In genomic region chr11:73931039-73931645, GRCh38 we compare ENCODE assay signal across 9 cellular contexts. TPM values are rescaled to one million over a fixed set of nuclear protein-coding genes. Genes with fewer than 3 reads are reported as not detected.
A peak's percentile ranks its signal among the peaks of the same experiment; 100 is the strongest.
DNase-seq lines count a peak whose midpoint lies in the region; ATAC-seq and TF ChIP-seq lines count a peak whose summit lies in the region.
"Had no signal": no experiment of that assay in that cellular context is flagged by ENCODE, and none has a peak within 500 bp of the region (broad histone marks: within the 10 kb centered on the region; RNA-seq: fewer than 3 reads in every experiment).

No MANE protein-coding gene starts in this region.

- no peak overlapping the region for H3K4me3 ChIP-seq in epithelial cell of proximal tubule (ENCODE audit: low read depth, low read length)
- H3K4me3 ChIP-seq: BLaER1 treated with 17β-estradiol and CSF1 and Interleukin-3, amounts not matched to agents 10 nM and 100 nM had no signal

- no peaks in the 10 kb centered on the region for H3K27me3 Mint-ChIP-seq in nephron progenitor cell (ENCODE audit: low read depth, poor library complexity)

- DNase-seq in SIG-M5 treated with dmso at 0.1 percent for 504 hours (lab: John Stamatoyannopoulos, UW; ENCODE audit: unreplicated experiment) (peak; percentile 75), SIG-M5 (lab: John Stamatoyannopoulos, UW) (no peak), RPMI7951 (ENCODE audit: low read depth) (peak; percentile 65), epithelial cell of proximal tubule (ENCODE audit: low read depth) (no peak), nephron progenitor cell (peak; percentile 10), activated gamma-delta T cell (lab: John Stamatoyannopoulos, UW) (no peak)

- peak overlapping the region; percentile 90 for H3K27ac Mint-ChIP-seq in nephron progenitor cell

- TF ChIP-seq CTCF in LNCAP (IDR thresholded peaks at IDR 0.05) (peak; percentile 51; the same call in 1 of the 2 replicates), epithelial cell of proximal tubule (conservative IDR thresholded peaks at IDR 0.05; ENCODE audit: low read depth, low read length) (peak; percentile 71), nephron progenitor cell (IDR thresholded peaks at IDR 0.05) (peak; percentile 22)

- no peak overlapping the region for H3K4me3 Mint-ChIP-seq in nephron progenitor cell

- peaks cover 4% of the 10 kb centered on the region for H3K9me3 Mint-ChIP-seq in nephron progenitor cell

- peaks cover 67% of the 10 kb centered on the region for H3K36me3 Mint-ChIP-seq in nephron progenitor cell (ENCODE audit: low read depth)

- no peak for ATAC-seq in HG02759 (IDR thresholded peaks at IDR 0.05; ENCODE audit: unreplicated experiment)

- no peaks in the 10 kb centered on the region for H3K4me1 Mint-ChIP-seq in nephron progenitor cell

RNA-seq across cellular contexts. Expression of gene DNAJB13, which starts 19.7 kb away (rescaled TPM):
- 0.12 and 1.2 TPM in 2 replicates for total RNA-seq in RPMI7951 (2014; rRNA removed; shearing (Covaris generic))
- total RNA-seq in epithelial cell of proximal tubule, result 0.46 TPM in 1 of 2 replicates, not detected in the other

RNA-seq across cellular contexts. Expression of gene UCP2, which starts 51.5 kb away (rescaled TPM):
- total RNA-seq in RPMI7951 (2014; rRNA removed; shearing (Covaris generic)), result 11.8 and 16.1 TPM in 2 replicates
- 86.2 and 139 TPM in 2 replicates for total RNA-seq in epithelial cell of proximal tubule

RNA-seq across cellular contexts. Expression of gene PAAF1, which starts 54.3 kb away (rescaled TPM):
- 10.6 and 18.1 TPM in 2 replicates for total RNA-seq in RPMI7951 (2014; rRNA removed; shearing (Covaris generic))
- 6.0 and 6.5 TPM in 2 replicates for total RNA-seq in epithelial cell of proximal tubule

RNA-seq across cellular contexts. Expression of gene COA4, which starts 54.5 kb away (rescaled TPM):
- total RNA-seq in RPMI7951 (2014; rRNA removed; shearing (Covaris generic)), result 143 and 159 TPM in 2 replicates
- total RNA-seq in epithelial cell of proximal tubule, result 133 and 134 TPM in 2 replicates

Comparison
In these comparisons a context has a peak if more than half of its experiments do, and no peak if none do; other contexts are left out.
1. DNase-seq: peak in SIG-M5 treated with dmso at 0.1 percent for 504 hours (single experiment), RPMI7951 (single experiment) and nephron progenitor cell (single experiment); none in SIG-M5 (single experiment), epithelial cell of proximal tubule (single experiment) and activated gamma-delta T cell (single experiment).
2. Peak in every context shown above with its lines, with median percentiles within 50 percentile points of each other: CTCF ChIP-seq.